8 cellular contexts compared by ENCODE assay signal in the genomic region with DNA sequence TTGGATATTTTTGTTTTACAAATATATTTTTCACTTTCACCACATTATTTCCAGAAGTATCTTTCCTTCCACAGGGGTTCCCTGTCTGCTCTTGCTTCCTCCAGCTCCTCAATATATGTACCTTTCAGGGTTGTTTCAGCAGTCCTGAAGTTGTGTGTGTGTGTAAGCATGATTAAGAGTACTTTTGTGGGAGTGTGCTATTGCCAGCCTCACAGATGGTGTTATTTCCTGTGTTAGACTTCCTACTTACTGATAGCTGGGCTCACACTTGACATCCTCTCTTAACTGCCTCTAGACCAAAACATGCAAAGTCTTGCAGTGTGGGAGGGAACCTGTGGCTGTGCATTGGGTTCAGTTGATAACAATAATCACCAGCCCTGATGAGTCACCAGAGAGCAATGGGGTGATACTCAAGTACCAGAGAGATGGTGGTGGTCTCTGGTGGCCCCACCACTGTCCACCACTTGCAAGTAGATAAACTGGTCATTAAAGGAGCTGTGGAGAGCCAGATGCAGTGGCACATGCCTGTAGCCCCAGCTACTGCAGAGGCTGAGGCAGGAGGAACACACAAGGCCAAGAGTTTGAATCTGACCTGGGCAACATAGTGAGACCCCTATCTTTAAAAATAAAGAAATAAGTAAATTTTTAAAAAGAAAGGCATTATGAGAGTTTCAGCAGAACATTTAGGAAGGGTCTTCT.
A peak's percentile ranks its signal among the peaks of the same experiment; 100 is the strongest.
DNase-seq lines count a peak whose midpoint lies in the region; ATAC-seq, FAIRE-seq and TF ChIP-seq lines count a peak whose summit lies in the region.

No MANE protein-coding gene starts in this region.

- H3K9me3 Mint-ChIP-seq in activated T-cell treated with anti-CD3 and anti-CD28 coated beads, Interleukin-2, amount 50 U/mL, for 24 hours, result no peaks in the 10 kb centered on the region
- H3K9me3 Mint-ChIP-seq in natural killer cell treated with Interleukin-12 subunit alpha and Interleukin-12 subunit beta and Interleukin-15 and Interleukin-18, amount 100 ng/mL, for 72 hours, result no peaks in the 10 kb centered on the region
- no peaks in the 10 kb centered on the region for H3K9me3 Mint-ChIP-seq in osteocyte (ENCODE audit: unreplicated experiment)

- ATAC-seq in natural killer cell treated with Interleukin-12 subunit alpha and Interleukin-12 subunit beta and Interleukin-15 and Interleukin-18, amount 100 ng/mL, for 72 hours, result peak; percentile 91 to 95

- no peak overlapping the region for H3K27ac ChIP-seq in HEK293 (ENCODE audit: extremely low read depth, low read depth, low read length)

- no peak overlapping the region for H3K4me3 ChIP-seq in HEK293 (ENCODE audit: low read depth, low read length)

- no peaks in the 10 kb centered on the region for H3K36me3 ChIP-seq in HEK293 (ENCODE audit: control insufficient read depth in 2 of 2, insufficient read depth in 1 of 2, low read length in 2 of 2)

- TF ChIP-seq CTCF in HEK293 (tag by site-specific recombination; IDR thresholded peaks at IDR 0.05), result no peak
- TF ChIP-seq CTCF in osteocyte (IDR thresholded peaks at IDR 0.05), result no peak

- 0 out of 2 replicates have a peak, but pooled peaks cover 3% of the 10 kb centered on the region for H3K4me1 ChIP-seq in HEK293 (ENCODE audit: control insufficient read depth, insufficient read depth, low read length)

- no peaks in the 10 kb centered on the region for H3K36me3 Mint-ChIP-seq in activated T-cell treated with anti-CD3 and anti-CD28 coated beads, Interleukin-2, amount 50 U/mL, for 24 hours (ENCODE audit: low read depth)
- no peaks in the 10 kb centered on the region for H3K36me3 Mint-ChIP-seq in natural killer cell treated with Interleukin-12 subunit alpha and Interleukin-12 subunit beta and Interleukin-15 and Interleukin-18, amount 100 ng/mL, for 72 hours
- no peaks in the 10 kb centered on the region for H3K36me3 Mint-ChIP-seq in osteocyte (ENCODE audit: unreplicated experiment)

- peak; percentile 91 for FAIRE-seq in GM18507 (lab: Jason Lieb, UNC)

- H3K4me1 Mint-ChIP-seq in activated T-cell treated with anti-CD3 and anti-CD28 coated beads, Interleukin-2, amount 50 U/mL, for 24 hours (ENCODE audit: low read depth), result peaks cover 44% of the 10 kb centered on the region
- H3K4me1 Mint-ChIP-seq in natural killer cell treated with Interleukin-12 subunit alpha and Interleukin-12 subunit beta and Interleukin-15 and Interleukin-18, amount 100 ng/mL, for 72 hours (ENCODE audit: low read depth in 2 of 2), result peaks cover 46 to 52% of the 10 kb centered on the region in 2 donors
- peaks cover 11% of the 10 kb centered on the region for H3K4me1 Mint-ChIP-seq in osteocyte (ENCODE audit: unreplicated experiment)

- no peaks in the 10 kb centered on the region for H3K27me3 Mint-ChIP-seq in activated T-cell treated with anti-CD3 and anti-CD28 coated beads, Interleukin-2, amount 50 U/mL, for 24 hours
- no peaks in the 10 kb centered on the region for H3K27me3 Mint-ChIP-seq in natural killer cell treated with Interleukin-12 subunit alpha and Interleukin-12 subunit beta and Interleukin-15 and Interleukin-18, amount 100 ng/mL, for 72 hours
- peaks cover 12% of the 10 kb centered on the region for H3K27me3 Mint-ChIP-seq in osteocyte (ENCODE audit: unreplicated experiment)

- POLR2A ChIA-PET in HEK293 (lab: Yijun Ruan, JAX), result no interaction called here

- CTCF ChIA-PET in HEK293 (lab: Yijun Ruan, JAX), result interaction anchor here (1.3 kb wide), 1 partner anchor 15 kb away, joined by 4 read pairs; no protein-coding TSS in a partner anchor

- H3K27ac Mint-ChIP-seq in activated T-cell treated with anti-CD3 and anti-CD28 coated beads, Interleukin-2, amount 50 U/mL, for 24 hours, result peak overlapping the region; percentile 90
- peak overlapping the region; percentile 76 to 96 for H3K27ac Mint-ChIP-seq in natural killer cell treated with Interleukin-12 subunit alpha and Interleukin-12 subunit beta and Interleukin-15 and Interleukin-18, amount 100 ng/mL, for 72 hours
- no peak overlapping the region for H3K27ac Mint-ChIP-seq in osteocyte (ENCODE audit: unreplicated experiment)

- no peaks in the 10 kb centered on the region for H3K9me3 ChIP-seq in HEK293 (ENCODE audit: control insufficient read depth, insufficient read depth, low read depth, low read length)

- peak; percentile 36 for DNase-seq in GM18507 (ENCODE audit: extremely low spot score, insufficient read length, low read depth)
- DNase-seq in NAMALWA (ENCODE audit: low spot score), result peak; percentile 89
- peak; percentile 46 for DNase-seq in activated T-cell treated with anti-CD3 and anti-CD28 coated beads, Interleukin-2, amount 50 U/mL, for 24 hours
- DNase-seq in natural killer cell treated with Interleukin-12 subunit alpha and Interleukin-12 subunit beta and Interleukin-15 and Interleukin-18, amount 100 ng/mL, for 72 hours (ENCODE audit: low spot score), result peak; percentile 82
- no peak for DNase-seq in osteocyte (ENCODE audit: extremely low spot score, unreplicated experiment)
- no peak for DNase-seq in nucleus accumbens (lab: John Stamatoyannopoulos, UW)
- no peak for DNase-seq in COLO829 (ENCODE audit: low spot score)

- H3K4me3 Mint-ChIP-seq in activated T-cell treated with anti-CD3 and anti-CD28 coated beads, Interleukin-2, amount 50 U/mL, for 24 hours, result peak overlapping the region; percentile 50
- H3K4me3 Mint-ChIP-seq in natural killer cell treated with Interleukin-12 subunit alpha and Interleukin-12 subunit beta and Interleukin-15 and Interleukin-18, amount 100 ng/mL, for 72 hours, result peak overlapping the region; percentile 91
- H3K4me3 Mint-ChIP-seq in osteocyte (ENCODE audit: unreplicated experiment), result no peak overlapping the region

TF ChIP-seq in HEK293, 187 proteins besides CTCF, POLR2A, EP300 and RAD21 (continues in another document):
- TF ChIP-seq, protein P1, sequence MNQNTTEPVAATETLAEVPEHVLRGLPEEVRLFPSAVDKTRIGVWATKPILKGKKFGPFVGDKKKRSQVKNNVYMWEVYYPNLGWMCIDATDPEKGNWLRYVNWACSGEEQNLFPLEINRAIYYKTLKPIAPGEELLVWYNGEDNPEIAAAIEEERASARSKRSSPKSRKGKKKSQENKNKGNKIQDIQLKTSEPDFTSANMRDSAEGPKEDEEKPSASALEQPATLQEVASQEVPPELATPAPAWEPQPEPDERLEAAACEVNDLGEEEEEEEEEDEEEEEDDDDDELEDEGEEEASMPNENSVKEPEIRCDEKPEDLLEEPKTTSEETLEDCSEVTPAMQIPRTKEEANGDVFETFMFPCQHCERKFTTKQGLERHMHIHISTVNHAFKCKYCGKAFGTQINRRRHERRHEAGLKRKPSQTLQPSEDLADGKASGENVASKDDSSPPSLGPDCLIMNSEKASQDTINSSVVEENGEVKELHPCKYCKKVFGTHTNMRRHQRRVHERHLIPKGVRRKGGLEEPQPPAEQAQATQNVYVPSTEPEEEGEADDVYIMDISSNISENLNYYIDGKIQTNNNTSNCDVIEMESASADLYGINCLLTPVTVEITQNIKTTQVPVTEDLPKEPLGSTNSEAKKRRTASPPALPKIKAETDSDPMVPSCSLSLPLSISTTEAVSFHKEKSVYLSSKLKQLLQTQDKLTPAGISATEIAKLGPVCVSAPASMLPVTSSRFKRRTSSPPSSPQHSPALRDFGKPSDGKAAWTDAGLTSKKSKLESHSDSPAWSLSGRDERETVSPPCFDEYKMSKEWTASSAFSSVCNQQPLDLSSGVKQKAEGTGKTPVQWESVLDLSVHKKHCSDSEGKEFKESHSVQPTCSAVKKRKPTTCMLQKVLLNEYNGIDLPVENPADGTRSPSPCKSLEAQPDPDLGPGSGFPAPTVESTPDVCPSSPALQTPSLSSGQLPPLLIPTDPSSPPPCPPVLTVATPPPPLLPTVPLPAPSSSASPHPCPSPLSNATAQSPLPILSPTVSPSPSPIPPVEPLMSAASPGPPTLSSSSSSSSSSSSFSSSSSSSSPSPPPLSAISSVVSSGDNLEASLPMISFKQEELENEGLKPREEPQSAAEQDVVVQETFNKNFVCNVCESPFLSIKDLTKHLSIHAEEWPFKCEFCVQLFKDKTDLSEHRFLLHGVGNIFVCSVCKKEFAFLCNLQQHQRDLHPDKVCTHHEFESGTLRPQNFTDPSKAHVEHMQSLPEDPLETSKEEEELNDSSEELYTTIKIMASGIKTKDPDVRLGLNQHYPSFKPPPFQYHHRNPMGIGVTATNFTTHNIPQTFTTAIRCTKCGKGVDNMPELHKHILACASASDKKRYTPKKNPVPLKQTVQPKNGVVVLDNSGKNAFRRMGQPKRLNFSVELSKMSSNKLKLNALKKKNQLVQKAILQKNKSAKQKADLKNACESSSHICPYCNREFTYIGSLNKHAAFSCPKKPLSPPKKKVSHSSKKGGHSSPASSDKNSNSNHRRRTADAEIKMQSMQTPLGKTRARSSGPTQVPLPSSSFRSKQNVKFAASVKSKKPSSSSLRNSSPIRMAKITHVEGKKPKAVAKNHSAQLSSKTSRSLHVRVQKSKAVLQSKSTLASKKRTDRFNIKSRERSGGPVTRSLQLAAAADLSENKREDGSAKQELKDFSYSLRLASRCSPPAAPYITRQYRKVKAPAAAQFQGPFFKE (tag by site-specific recombination; IDR thresholded peaks at IDR 0.05; ENCODE audit: borderline replicate concordance), result no peak
- TF ChIP-seq SCRT2 (tag by site-specific recombination; IDR thresholded peaks at IDR 0.05), result peak; percentile 35; the same call in 1 of the 2 replicates
- TF ChIP-seq ZNF19 (tag by site-specific recombination; IDR thresholded peaks at IDR 0.05; ENCODE audit: low read depth), result no peak
- TF ChIP-seq ZXDB (tag by site-specific recombination; IDR thresholded peaks at IDR 0.05), result no peak
- TF ChIP-seq ZFHX2 (tag by site-specific recombination; conservative IDR thresholded peaks at IDR 0.05), result peak; percentile 49; the same call in 1 of the 2 replicates
- no peak for TF ChIP-seq ZNF555 (tag by site-specific recombination; conservative IDR thresholded peaks at IDR 0.05)
- no peak for TF ChIP-seq ZNF48 (tag by site-specific recombination; IDR thresholded peaks at IDR 0.05)
- no peak for TF ChIP-seq ZNF350 (tag by site-specific recombination; IDR thresholded peaks at IDR 0.05)
- TF ChIP-seq ZNF341 (tag by site-specific recombination; IDR thresholded peaks at IDR 0.05; ENCODE audit: low read depth), result no peak
- TF ChIP-seq ZNF514 (tag by site-specific recombination; IDR thresholded peaks at IDR 0.05), result no peak
- no peak for TF ChIP-seq ZNF501 (tag by site-specific recombination; IDR thresholded peaks at IDR 0.05)

Comparison
In these comparisons a context has a peak if more than half of its experiments do, and no peak if none do; other contexts are left out.
1. DNase-seq: peak in GM18507 (single experiment), NAMALWA (single experiment), activated T-cell treated with anti-CD3 and anti-CD28 coated beads, Interleukin-2, amount 50 U/mL, for 24 hours (single experiment) and natural killer cell treated with Interleukin-12 subunit alpha and Interleukin-12 subunit beta and Interleukin-15 and Interleukin-18, amount 100 ng/mL, for 72 hours (single experiment); none in osteocyte (single experiment), nucleus accumbens (0 of 56) and COLO829 (single experiment).